29 cellular contexts compared by ENCODE assay signal in genomic region chr12:93968518-93968917, GRCh38.
"Had no signal": no experiment of that assay in that cellular context is flagged by ENCODE, and none has a peak within 500 bp of the region (broad histone marks: within the 10 kb centered on the region; RNA-seq: fewer than 3 reads in every experiment).

No MANE protein-coding gene starts in this region.

- H3K79me2 ChIP-seq: hepatocyte, parathyroid adenoma had no signal

- FAIRE-seq: endothelial cell of umbilical vein, urothelium cell line had no signal

- H3K4me1 Mint-ChIP-seq: nephron; stimulated activated naive CD8-positive, alpha-beta T cell treated with anti-CD3 and anti-CD28 coated beads, Interleukin-15, amount 100 ng/mL, for 72 hours had no signal

- DNase-seq: dermis blood vessel endothelial cell; effector memory CD4-positive, alpha-beta T cell; heart left ventricle; left cardiac atrium; left lung; mesendoderm; midbrain; naive thymus-derived CD4-positive, alpha-beta T cell; right lobe of liver; stimulated activated CD4-positive, alpha-beta T cell treated with anti-CD3 and anti-CD28 coated beads, Interleukin-12 subunit alpha, Interleukin-12 subunit beta, amount 100 ng/mL, for 4 hours; stimulated activated CD4-positive, alpha-beta T cell treated with anti-CD3 and anti-CD28 coated beads, Interleukin-1b, Interleukin-23, amount 100 ng/mL, for 48 hours; stimulated activated CD4-positive, alpha-beta T cell treated with anti-CD3 and anti-CD28 coated beads, Interleukin-4, amount 100 ng/mL, for 1 hour; stimulated activated CD8-positive, alpha-beta memory T cell treated with anti-CD3 and anti-CD28 coated beads, Interleukin-4, amount 100 ng/mL, for 48 hours; stimulated activated naive CD4-positive, alpha-beta T cell; stimulated activated naive CD8-positive, alpha-beta T cell treated with anti-CD3 and anti-CD28 coated beads, Interleukin-15, amount 100 ng/mL, for 72 hours; thyroid gland; upper lobe of left lung had no signal

- H3K9ac ChIP-seq: neural progenitor cell, parathyroid adenoma had no signal

- H3K9me3 ChIP-seq: esophagus muscularis mucosa, gastroesophageal sphincter, heart left ventricle, left lung, right lobe of liver, thyroid gland, upper lobe of left lung had no signal

- H2AFZ ChIP-seq: hepatocyte, neural progenitor cell, parathyroid adenoma had no signal

- H3K27ac Mint-ChIP-seq: naive thymus-derived CD4-positive, alpha-beta T cell; nephron; neural progenitor cell; progenitor cell of endocrine pancreas had no signal

- H3K36me3 Mint-ChIP-seq: neural progenitor cell had no signal

- ATAC-seq: foreskin keratinocyte; gastroesophageal sphincter; heart left ventricle; left cardiac atrium; left lung; naive thymus-derived CD4-positive, alpha-beta T cell; right lobe of liver; stimulated activated naive CD8-positive, alpha-beta T cell treated with anti-CD3 and anti-CD28 coated beads, Interleukin-15, amount 100 ng/mL, for 72 hours had no signal

- H3K4me2 ChIP-seq: hepatocyte, neural progenitor cell, smooth muscle cell had no signal

- H3K4me1 ChIP-seq: gastroesophageal sphincter, left lung, parathyroid adenoma, right lobe of liver, upper lobe of left lung had no signal

- H3K4me3 ChIP-seq: coronary artery, esophagus muscularis mucosa, gastroesophageal sphincter, heart left ventricle, hepatocyte, left lung, neural progenitor cell, right lobe of liver, smooth muscle cell, thyroid gland, upper lobe of left lung had no signal

- H3K4me3 Mint-ChIP-seq: naive thymus-derived CD4-positive, alpha-beta T cell; nephron; neural progenitor cell; stimulated activated naive CD8-positive, alpha-beta T cell treated with anti-CD3 and anti-CD28 coated beads, Interleukin-15, amount 100 ng/mL, for 72 hours had no signal

- H3K36me3 ChIP-seq: esophagus muscularis mucosa, gastroesophageal sphincter, heart left ventricle, left lung, neural progenitor cell, right lobe of liver, thyroid gland, upper lobe of left lung had no signal

- H3K27ac ChIP-seq: coronary artery, esophagus muscularis mucosa, foreskin keratinocyte, gastroesophageal sphincter, heart left ventricle, hepatocyte, left lung, neural progenitor cell, parathyroid adenoma, right lobe of liver, thyroid gland, upper lobe of left lung had no signal

- H3K27me3 ChIP-seq: esophagus muscularis mucosa, foreskin keratinocyte, gastroesophageal sphincter, heart left ventricle, hepatocyte, left lung, neural progenitor cell, right lobe of liver, thyroid gland, upper lobe of left lung had no signal
